Comparison of ENCODE assay signal across 25 cellular contexts in the genomic region with DNA sequence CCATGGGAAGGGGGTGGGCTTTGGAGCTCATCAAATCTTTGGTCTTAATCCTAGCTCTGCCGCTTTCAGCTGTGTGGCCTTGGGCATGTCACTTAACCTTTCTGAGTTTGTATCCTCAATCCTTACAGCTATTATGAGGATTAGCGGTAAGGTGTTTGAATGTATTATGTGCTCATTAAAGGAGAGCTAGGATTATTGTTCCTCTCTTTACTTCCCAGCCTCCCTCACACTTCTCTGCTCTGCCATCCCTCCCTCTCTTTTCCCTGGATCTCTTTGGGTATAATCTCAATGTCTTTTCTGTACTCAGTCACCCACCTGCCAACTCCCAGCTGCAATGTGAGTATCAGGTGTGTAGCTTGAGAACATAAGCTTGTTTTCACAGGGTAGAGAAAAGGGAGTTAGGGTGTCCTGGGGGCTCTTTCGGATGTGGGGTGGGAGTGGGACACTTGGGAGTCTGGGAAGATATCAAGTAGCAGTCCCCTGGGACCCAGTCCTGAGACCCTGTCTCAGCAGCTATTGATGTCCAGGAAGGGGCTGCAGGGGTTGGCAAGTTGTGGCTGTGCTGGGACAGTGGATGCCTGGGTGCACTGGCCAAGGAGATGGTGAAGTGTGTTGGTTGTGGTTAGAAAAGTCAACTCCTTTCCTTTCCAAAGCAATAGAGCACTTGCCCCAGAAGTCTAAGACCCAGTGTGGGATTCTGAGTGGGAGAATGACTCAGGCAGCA. TPM values are rescaled to one million over a fixed set of nuclear protein-coding genes. Genes with fewer than 3 reads are reported as not detected.
DNase-seq lines count a peak whose midpoint lies in the region; ATAC-seq and TF ChIP-seq lines count a peak whose summit lies in the region.
"Had no signal": no experiment of that assay in that cellular context is flagged by ENCODE, and none has a peak within 500 bp of the region (broad histone marks: within the 10 kb centered on the region; RNA-seq: fewer than 3 reads in every experiment).

No MANE protein-coding gene starts in this region.

- peak overlapping the region; percentile 56 for H3K4me3 Mint-ChIP-seq in activated naive CD4-positive, alpha-beta T cell treated with anti-CD3 and anti-CD28 coated beads, Interleukin-2, amount 50 U/mL, for 24 hours
- H3K4me3 Mint-ChIP-seq in activated naive CD4-positive, alpha-beta T cell treated with anti-CD3 and anti-CD28 coated beads for 36 hours = no peak overlapping the region
- peak overlapping the region; percentile 89 for H3K4me3 Mint-ChIP-seq in glutamatergic neuron (ENCODE audit: unreplicated experiment)
- peak overlapping the region; percentile 23 for H3K4me3 Mint-ChIP-seq in stimulated activated effector memory CD8-positive, alpha-beta T cell treated with anti-CD3 and anti-CD28 coated beads, Interleukin-12 subunit alpha, Interleukin-12 subunit beta, amount 100 ng/mL, for 72 hours
- H3K4me3 Mint-ChIP-seq: memory B cell; T-helper 1 cell treated with Interleukin-12 subunit alpha and Interleukin-12 subunit beta and Interleukin-4 antibody, amounts not matched to agents 30 μg/mL and 1 μg/mL, for 36 hours had no signal

- ATAC-seq in stimulated activated effector memory CD8-positive, alpha-beta T cell treated with anti-CD3 and anti-CD28 coated beads, Interleukin-12 subunit alpha, Interleukin-12 subunit beta, amount 100 ng/mL, for 72 hours = no peak
- ATAC-seq: gastroesophageal sphincter, HCT116, sciatic nerve had no signal

- H3K27me3 Mint-ChIP-seq in activated naive CD4-positive, alpha-beta T cell treated with anti-CD3 and anti-CD28 coated beads, Interleukin-2, amount 50 U/mL, for 24 hours = peaks cover 44% of the 10 kb centered on the region
- H3K27me3 Mint-ChIP-seq in activated naive CD4-positive, alpha-beta T cell treated with anti-CD3 and anti-CD28 coated beads for 36 hours (ENCODE audit: low read depth) = peaks cover 54% of the 10 kb centered on the region
- H3K27me3 Mint-ChIP-seq in glutamatergic neuron (ENCODE audit: unreplicated experiment) = peaks cover 26% of the 10 kb centered on the region

- CTCF ChIA-PET in activated naive CD4-positive, alpha-beta T cell treated with anti-CD3 and anti-CD28 coated beads for 36 hours (lab: Charles Lee) = interaction anchor here (0.6 to 1.3 kb wide), 5 partner anchors 9 to 229 kb away, joined by 3 to 4 read pairs (median 3); no protein-coding TSS in a partner anchor

- H3K9me3 Mint-ChIP-seq in activated naive CD4-positive, alpha-beta T cell treated with anti-CD3 and anti-CD28 coated beads, Interleukin-2, amount 50 U/mL, for 24 hours = no peaks in the 10 kb centered on the region
- no peaks in the 10 kb centered on the region for H3K9me3 Mint-ChIP-seq in activated naive CD4-positive, alpha-beta T cell treated with anti-CD3 and anti-CD28 coated beads for 36 hours
- peaks cover 6% of the 10 kb centered on the region for H3K9me3 Mint-ChIP-seq in glutamatergic neuron (ENCODE audit: unreplicated experiment)
- H3K9me3 Mint-ChIP-seq in stimulated activated effector memory CD8-positive, alpha-beta T cell treated with anti-CD3 and anti-CD28 coated beads, Interleukin-12 subunit alpha, Interleukin-12 subunit beta, amount 100 ng/mL, for 72 hours = no peaks in the 10 kb centered on the region
- H3K9me3 Mint-ChIP-seq: memory B cell; T-helper 1 cell treated with Interleukin-12 subunit alpha and Interleukin-12 subunit beta and Interleukin-4 antibody, amounts not matched to agents 30 μg/mL and 1 μg/mL, for 36 hours had no signal

- no peak overlapping the region for H3K27ac Mint-ChIP-seq in activated naive CD4-positive, alpha-beta T cell treated with anti-CD3 and anti-CD28 coated beads, Interleukin-2, amount 50 U/mL, for 24 hours
- no peak overlapping the region for H3K27ac Mint-ChIP-seq in activated naive CD4-positive, alpha-beta T cell treated with anti-CD3 and anti-CD28 coated beads for 36 hours
- H3K27ac Mint-ChIP-seq in glutamatergic neuron (ENCODE audit: unreplicated experiment) = peak overlapping the region; percentile 6
- no peak overlapping the region for H3K27ac Mint-ChIP-seq in stimulated activated effector memory CD8-positive, alpha-beta T cell treated with anti-CD3 and anti-CD28 coated beads, Interleukin-12 subunit alpha, Interleukin-12 subunit beta, amount 100 ng/mL, for 72 hours
- H3K27ac Mint-ChIP-seq: memory B cell; T-helper 1 cell treated with Interleukin-12 subunit alpha and Interleukin-12 subunit beta and Interleukin-4 antibody, amounts not matched to agents 30 μg/mL and 1 μg/mL, for 36 hours had no signal

- DNase-seq in activated naive CD4-positive, alpha-beta T cell treated with anti-CD3 and anti-CD28 coated beads for 36 hours = no peak
- DNase-seq in glutamatergic neuron = no peak
- no peak for DNase-seq in stimulated activated effector memory CD8-positive, alpha-beta T cell treated with anti-CD3 and anti-CD28 coated beads, Interleukin-12 subunit alpha, Interleukin-12 subunit beta, amount 100 ng/mL, for 72 hours (ENCODE audit: low spot score in 2 of 2)
- no peak for DNase-seq in SHP77 treated with DMSO at 0.1 percent for 48 hours (lab: John Stamatoyannopoulos, UW)
- DNase-seq in GM19240 (ENCODE audit: insufficient read length, low spot score) = no peak
- DNase-seq: activated CD4-positive, alpha-beta T cell treated with anti-CD3 and anti-CD28 coated beads, Interleukin-2, amount 50 U/mL, for 48 hours; activated effector memory CD4-positive, alpha-beta T cell treated with Interleukin-2 at 50 U/mL for 16 hours; DND-41; effector CD8-positive, alpha-beta T cell; esophagus squamous epithelium; naive B cell; NCI-H1092 treated with DMSO at 0.1 percent for 48 hours; NCI-H2029 treated with DMSO at 0.1 percent for 48 hours; NCI-H446; SJCRH30; uterus had no signal

- no peak for TF ChIP-seq CTCF in glutamatergic neuron (IDR thresholded peaks at IDR 0.05; ENCODE audit: partially characterized antibody, unreplicated experiment)

- H3K36me3 Mint-ChIP-seq in activated naive CD4-positive, alpha-beta T cell treated with anti-CD3 and anti-CD28 coated beads, Interleukin-2, amount 50 U/mL, for 24 hours = peaks cover 8% of the 10 kb centered on the region
- H3K36me3 Mint-ChIP-seq in activated naive CD4-positive, alpha-beta T cell treated with anti-CD3 and anti-CD28 coated beads for 36 hours (ENCODE audit: low read depth) = peaks cover 11% of the 10 kb centered on the region
- no peaks in the 10 kb centered on the region for H3K36me3 Mint-ChIP-seq in glutamatergic neuron (ENCODE audit: unreplicated experiment)
- peaks cover 12% of the 10 kb centered on the region for H3K36me3 Mint-ChIP-seq in stimulated activated effector memory CD8-positive, alpha-beta T cell treated with anti-CD3 and anti-CD28 coated beads, Interleukin-12 subunit alpha, Interleukin-12 subunit beta, amount 100 ng/mL, for 72 hours

- intact Hi-C loops in activated naive CD4-positive, alpha-beta T cell treated with anti-CD3 and anti-CD28 coated beads for 36 hours (cut with micrococcal nuclease) = no loop called here

- H3K4me1 Mint-ChIP-seq in activated naive CD4-positive, alpha-beta T cell treated with anti-CD3 and anti-CD28 coated beads, Interleukin-2, amount 50 U/mL, for 24 hours = peaks cover 24% of the 10 kb centered on the region
- H3K4me1 Mint-ChIP-seq in activated naive CD4-positive, alpha-beta T cell treated with anti-CD3 and anti-CD28 coated beads for 36 hours (ENCODE audit: low read depth) = peaks cover 17% of the 10 kb centered on the region
- peaks cover 23% of the 10 kb centered on the region for H3K4me1 Mint-ChIP-seq in glutamatergic neuron (ENCODE audit: low read depth, unreplicated experiment)
- H3K4me1 Mint-ChIP-seq in stimulated activated effector memory CD8-positive, alpha-beta T cell treated with anti-CD3 and anti-CD28 coated beads, Interleukin-12 subunit alpha, Interleukin-12 subunit beta, amount 100 ng/mL, for 72 hours = peaks cover 43% of the 10 kb centered on the region

RNA-seq across cellular contexts. Expression of a gene that starts 1.8 kb away (rescaled TPM):
- not detected for total RNA-seq in activated naive CD4-positive, alpha-beta T cell treated with anti-CD3 and anti-CD28 coated beads for 36 hours
- 17.9 TPM for total RNA-seq in glutamatergic neuron (ENCODE audit: unreplicated experiment)
- total RNA-seq: B cell had no signal

RNA-seq across cellular contexts. Expression of a gene that starts 10.8 kb away (rescaled TPM):
- not detected for total RNA-seq in activated naive CD4-positive, alpha-beta T cell treated with anti-CD3 and anti-CD28 coated beads for 36 hours
- total RNA-seq in glutamatergic neuron (ENCODE audit: unreplicated experiment) = 0.07 TPM
- total RNA-seq: B cell, HT1080, SJCRH30 had no signal

RNA-seq across cellular contexts. Expression of a gene that starts 18.5 kb away (rescaled TPM):
- total RNA-seq in activated naive CD4-positive, alpha-beta T cell treated with anti-CD3 and anti-CD28 coated beads for 36 hours = 10 to 100 TPM; 13.7 to 14.7 TPM
- total RNA-seq in glutamatergic neuron (ENCODE audit: unreplicated experiment) = 19.5 TPM

RNA-seq across cellular contexts. Expression of a gene that starts 19.5 kb away (rescaled TPM):
- 100 to 1,000 TPM; 148 to 149 TPM for total RNA-seq in activated naive CD4-positive, alpha-beta T cell treated with anti-CD3 and anti-CD28 coated beads for 36 hours
- total RNA-seq in glutamatergic neuron (ENCODE audit: unreplicated experiment) = 38.2 TPM

RNA-seq across cellular contexts. Expression of a gene that starts 56.1 kb away (rescaled TPM):
- total RNA-seq in activated naive CD4-positive, alpha-beta T cell treated with anti-CD3 and anti-CD28 coated beads for 36 hours = under 1 TPM; 0.14 to 0.30 TPM
- 11.3 TPM for total RNA-seq in glutamatergic neuron (ENCODE audit: unreplicated experiment)
- total RNA-seq: A172, HT1080 had no signal

Comparison
In these comparisons a context has a peak if more than half of its experiments do, and no peak if none do; other contexts are left out.
1. RNA of a gene that starts 1.8 kb away (total RNA-seq): 17.9 TPM in glutamatergic neuron (single experiment); not detected in activated naive CD4-positive, alpha-beta T cell treated with anti-CD3 and anti-CD28 coated beads for 36 hours; every median in the first group is over 10 times any median in the second.